Comparison of ENCODE assay signal across 1 cellular context in genomic region chr2:210475726-210476125, GRCh38.
TF ChIP-seq lines count a peak whose summit lies in the region.

No MANE protein-coding gene starts in this region.

TF ChIP-seq in K562, 482 proteins besides CTCF, POLR2A, EP300 and RAD21 (continued from another document):
- no peak for TF ChIP-seq NR2C2 (CRISPR knock-in tag; IDR thresholded peaks at IDR 0.05)
- no peak for TF ChIP-seq NR2C2 (tag; IDR thresholded peaks at IDR 0.05)
- no peak for TF ChIP-seq JUND (IDR thresholded peaks at IDR 0.05; ENCODE audit: borderline replicate concordance, low read depth, low read length)
- no peak for TF ChIP-seq JUND (tag; IDR thresholded peaks at IDR 0.05; ENCODE audit: borderline replicate concordance, low read depth, low read length)
- TF ChIP-seq ATF7 (IDR thresholded peaks at IDR 0.05) = no peak
- no peak for TF ChIP-seq ZHX1 (conservative IDR thresholded peaks at IDR 0.05; ENCODE audit: low read length)
